ENCODE assay signal across 8 cellular contexts in genomic region chr19:37077929-37078716, GRCh38. TPM values are rescaled to one million over a fixed set of nuclear protein-coding genes. Genes with fewer than 3 reads are reported as not detected.
A peak's percentile ranks its signal among the peaks of the same experiment; 100 is the strongest.
DNase-seq lines count a peak whose midpoint lies in the region; ATAC-seq, FAIRE-seq and TF ChIP-seq lines count a peak whose summit lies in the region.

TSS of gene ZNF420 (plus strand) at chr19:37078433. CDS start at chr19:37089119, 10,686 bp downstream.

- H3K36me3 Mint-ChIP-seq in activated CD4-positive, alpha-beta T cell treated with anti-CD3 and anti-CD28 coated beads, Interleukin-2, amount 10 ng/mL, durations not matched to agents 24 days and 14 days (ENCODE audit: low read depth) = peaks cover 32% of the 10 kb centered on the region

- H3K27ac ChIP-seq in coronary artery (peak within 1 kb of the TSS; percentile 89), layer of hippocampus (ENCODE audit: low read depth, low read length) (peak within 1 kb of the TSS; percentile 71)

- peak within 1 kb of the TSS; percentile 92 for H3K27ac Mint-ChIP-seq in activated CD4-positive, alpha-beta T cell treated with anti-CD3 and anti-CD28 coated beads, Interleukin-2, amount 10 ng/mL, durations not matched to agents 24 days and 14 days

- no peaks in the 10 kb centered on the region; the same call in 1 of the 2 replicates for H3K9me3 ChIP-seq in BE2C

- H3K4me3 Mint-ChIP-seq in activated CD4-positive, alpha-beta T cell treated with anti-CD3 and anti-CD28 coated beads, Interleukin-2, amount 10 ng/mL, durations not matched to agents 24 days and 14 days = peak within 1 kb of the TSS; percentile 91

- peak within 1 kb of the TSS; percentile 92 for H3K4me3 ChIP-seq in BE2C (ENCODE audit: low read depth, low read length)
- peak within 1 kb of the TSS; percentile 83 for H3K4me3 ChIP-seq in coronary artery

- intact Hi-C loops in activated CD4-positive, alpha-beta T cell treated with anti-CD3 and anti-CD28 coated beads, Interleukin-2, amount 10 ng/mL, durations not matched to agents 24 days and 14 days (cut with micrococcal nuclease) = loop anchor here (1.0 to 10.0 kb wide), 14 partner anchors 94 to 863 kb away; partner anchors contain the start of genes ZFP14, ZNF146, ZNF260 and ZNF345

- H3K27me3 Mint-ChIP-seq in activated CD4-positive, alpha-beta T cell treated with anti-CD3 and anti-CD28 coated beads, Interleukin-2, amount 10 ng/mL, durations not matched to agents 24 days and 14 days = no peaks in the 10 kb centered on the region

- H3K36me3 ChIP-seq in BE2C = no peaks in the 10 kb centered on the region

- FAIRE-seq in GM19239 (lab: Jason Lieb, UNC) = peak; percentile 97

- TF ChIP-seq CTCF in BE2C (IDR thresholded peaks at IDR 0.05; ENCODE audit: low read depth, low read length) (no peak), coronary artery (IDR thresholded peaks at IDR 0.05) (no peak)

- ATAC-seq in HG03457 (IDR thresholded peaks at IDR 0.05; ENCODE audit: unreplicated experiment) = peak; percentile 93

- H3K4me1 ChIP-seq in BE2C = no peaks in the 10 kb centered on the region

- H3K27me3 ChIP-seq in BE2C = no peaks in the 10 kb centered on the region
- H3K27me3 ChIP-seq in layer of hippocampus (ENCODE audit: control insufficient read depth, insufficient read depth, low read length) = no peaks in the 10 kb centered on the region

- H3K4me1 Mint-ChIP-seq in activated CD4-positive, alpha-beta T cell treated with anti-CD3 and anti-CD28 coated beads, Interleukin-2, amount 10 ng/mL, durations not matched to agents 24 days and 14 days = peaks cover 17% of the 10 kb centered on the region

- DNase-seq in BE2C (peak; percentile 95), GM19239 (ENCODE audit: insufficient read length, low spot score) (peak; percentile 75), NCI-H526 (lab: John Stamatoyannopoulos, UW) (peak; percentile 98 to 99), coronary artery (ENCODE audit: low spot score) (peak; percentile 94)
- DNase-seq in activated CD4-positive, alpha-beta T cell treated with anti-CD3 and anti-CD28 coated beads, Interleukin-2, amount 10 ng/mL, durations not matched to agents 24 days and 14 days = peak; percentile 96
- peak; percentile 59 to 81 (median 71) for DNase-seq in stimulated activated CD4-positive, alpha-beta T cell treated with anti-CD3 and anti-CD28 coated beads, Interleukin-1b, Interleukin-23, amount 100 ng/mL, for 24 hours (ENCODE audit: low read depth in 4 of 4, low spot score in 1 of 4)

- H3K9me3 Mint-ChIP-seq in activated CD4-positive, alpha-beta T cell treated with anti-CD3 and anti-CD28 coated beads, Interleukin-2, amount 10 ng/mL, durations not matched to agents 24 days and 14 days = peaks cover 10% of the 10 kb centered on the region

RNA-seq across cellular contexts. Expression of gene ZNF420, which starts in this region (rescaled TPM):
- polyA plus RNA-seq in BE2C (2012; ENCODE audit: insufficient read depth, insufficient read length, low read depth) = 20.9 TPM
- 9.8 and 11.9 TPM in 2 replicates for total RNA-seq in activated CD4-positive, alpha-beta T cell treated with anti-CD3 and anti-CD28 coated beads, Interleukin-2, amount 10 ng/mL, durations not matched to agents 24 days and 14 days

Comparison
In these comparisons a context has a peak if more than half of its experiments do, and no peak if none do; other contexts are left out.
1. Peak in every context shown above with its lines: DNase-seq, ATAC-seq, H3K4me3 ChIP-seq and H3K27ac ChIP-seq.